ENCODE assay signal across 25 cellular contexts in genomic region chr12:121314441-121314840, GRCh38. TPM values are rescaled to one million over a fixed set of nuclear protein-coding genes. Genes with fewer than 3 reads are reported as not detected.
DNase-seq lines count a peak whose midpoint lies in the region; ATAC-seq and TF ChIP-seq lines count a peak whose summit lies in the region.
"Had no signal": no experiment of that assay in that cellular context is flagged by ENCODE, and none has a peak within 500 bp of the region (broad histone marks: within the 10 kb centered on the region; RNA-seq: fewer than 3 reads in every experiment).

No MANE protein-coding gene starts in this region.

- no peak for ATAC-seq in stimulated activated naive CD8-positive, alpha-beta T cell treated with anti-CD3 and anti-CD28 coated beads, Interleukin-15, Interleukin-2, amounts not matched to agents 100 U/mL and 50 U/mL, for 24 hours
- ATAC-seq in activated B cell treated with CpG ODN at 0.5 μM for 24 hours (ENCODE audit: low read depth) (no peak), upper lobe of right lung (peak; percentile 63), GM19452 (IDR thresholded peaks at IDR 0.05; ENCODE audit: unreplicated experiment) (no peak)
- ATAC-seq: CD8-positive, alpha-beta T cell; left ventricle myocardium superior; Right ventricle myocardium inferior had no signal

- H3K4me1 Mint-ChIP-seq in stimulated activated naive CD8-positive, alpha-beta T cell treated with anti-CD3 and anti-CD28 coated beads, Interleukin-15, Interleukin-2, amounts not matched to agents 100 ng/mL and 50 ng/mL, for 24 hours (ENCODE audit: low read depth) = peaks cover 37% of the 10 kb centered on the region
- peaks cover 7% of the 10 kb centered on the region for H3K4me1 Mint-ChIP-seq in activated B cell treated with CpG ODN at 0.5 μM for 24 hours

- CTCF ChIA-PET in activated B cell treated with CpG ODN at 0.5 μM for 24 hours (lab: Charles Lee) = no interaction called here

- H3K27me3 Mint-ChIP-seq in stimulated activated naive CD8-positive, alpha-beta T cell treated with anti-CD3 and anti-CD28 coated beads, Interleukin-15, Interleukin-2, amounts not matched to agents 100 ng/mL and 50 ng/mL, for 24 hours = no peaks in the 10 kb centered on the region
- no peaks in the 10 kb centered on the region for H3K27me3 Mint-ChIP-seq in activated B cell treated with CpG ODN at 0.5 μM for 24 hours

- POLR2A ChIA-PET in activated B cell treated with CpG ODN at 0.5 μM for 24 hours (lab: Charles Lee) = no interaction called here

- no peaks in the 10 kb centered on the region for H3K27me3 ChIP-seq in upper lobe of right lung
- H3K27me3 ChIP-seq: MG63 had no signal

- intact Hi-C loops in activated B cell treated with CpG ODN at 0.5 μM for 24 hours (cut with micrococcal nuclease) (no loop called here), upper lobe of right lung (cut with DNase I) (no loop called here)

- H3K4me3 ChIP-seq in NB4 (ENCODE audit: low read depth, low read length) = no peak overlapping the region
- no peak overlapping the region for H3K4me3 ChIP-seq in upper lobe of right lung
- H3K4me3 ChIP-seq: MG63, skin epidermis had no signal

- no peak for DNase-seq in stimulated activated naive CD8-positive, alpha-beta T cell treated with anti-CD3 and anti-CD28 coated beads, Interleukin-15, Interleukin-2, amounts not matched to agents 100 U/mL and 50 U/mL, for 24 hours
- DNase-seq in NB4 (ENCODE audit: low read depth) (peak; percentile 85), activated B cell treated with CpG ODN at 0.5 μM for 24 hours (no peak), upper lobe of right lung (no peak), putamen (ENCODE audit: low spot score) (no peak), amniotic stem cell (lab: John Stamatoyannopoulos, UW) (no peak)
- DNase-seq: activated naive CD4-positive, alpha-beta T cell; activated T-cell treated with anti-CD3 and anti-CD28 coated beads for 4 hours; CD8-positive, alpha-beta T cell; cerebellar nuclear complex; DMS153; foreskin fibroblast; GDM1; H9; left ventricle myocardium superior; MG63; NCI-H187; NCI-H526 treated with DMSO at 0.1 percent for 48 hours; stimulated activated CD4-positive, alpha-beta T cell treated with anti-CD3 and anti-CD28 coated beads, Interleukin-1b, Interleukin-23, amount 100 ng/mL, for 48 hours; stimulated activated naive CD4-positive, alpha-beta T cell had no signal

- H3K4me3 Mint-ChIP-seq in stimulated activated naive CD8-positive, alpha-beta T cell treated with anti-CD3 and anti-CD28 coated beads, Interleukin-15, Interleukin-2, amounts not matched to agents 100 ng/mL and 50 ng/mL, for 24 hours = no peak overlapping the region
- H3K4me3 Mint-ChIP-seq in activated B cell treated with CpG ODN at 0.5 μM for 24 hours = no peak overlapping the region
- H3K4me3 Mint-ChIP-seq: CD8-positive, alpha-beta T cell; H9 had no signal

- peaks cover 72% of the 10 kb centered on the region for H3K36me3 Mint-ChIP-seq in stimulated activated naive CD8-positive, alpha-beta T cell treated with anti-CD3 and anti-CD28 coated beads, Interleukin-15, Interleukin-2, amounts not matched to agents 100 ng/mL and 50 ng/mL, for 24 hours (ENCODE audit: low read depth)
- H3K36me3 Mint-ChIP-seq in activated B cell treated with CpG ODN at 0.5 μM for 24 hours (ENCODE audit: low read depth) = peaks cover 68% of the 10 kb centered on the region

- no peaks in the 10 kb centered on the region for H3K4me1 ChIP-seq in upper lobe of right lung

- no peaks in the 10 kb centered on the region for H3K9me3 Mint-ChIP-seq in stimulated activated naive CD8-positive, alpha-beta T cell treated with anti-CD3 and anti-CD28 coated beads, Interleukin-15, Interleukin-2, amounts not matched to agents 100 ng/mL and 50 ng/mL, for 24 hours
- no peaks in the 10 kb centered on the region for H3K9me3 Mint-ChIP-seq in activated B cell treated with CpG ODN at 0.5 μM for 24 hours
- H3K9me3 Mint-ChIP-seq: CD8-positive, alpha-beta T cell; H9 had no signal

- peaks cover 52% of the 10 kb centered on the region for H3K36me3 ChIP-seq in upper lobe of right lung

- no peaks in the 10 kb centered on the region for H3K9me3 ChIP-seq in upper lobe of right lung
- H3K9me3 ChIP-seq: MG63 had no signal

- no peak overlapping the region for H3K27ac ChIP-seq in upper lobe of right lung
- H3K27ac ChIP-seq: skin epidermis, VCaP had no signal

- TF ChIP-seq POLR2A in NB4 (IDR thresholded peaks at IDR 0.05; ENCODE audit: extremely low read depth, insufficient read length) = no peak

- TF ChIP-seq CTCF in NB4 (IDR thresholded peaks at IDR 0.05; ENCODE audit: low read depth, low read length) = no peak
- TF ChIP-seq CTCF in activated B cell treated with CpG ODN at 0.5 μM for 24 hours (IDR thresholded peaks at IDR 0.05) = no peak
- no peak for TF ChIP-seq CTCF in upper lobe of right lung (IDR thresholded peaks at IDR 0.05)

- H3K27ac Mint-ChIP-seq in stimulated activated naive CD8-positive, alpha-beta T cell treated with anti-CD3 and anti-CD28 coated beads, Interleukin-15, Interleukin-2, amounts not matched to agents 100 ng/mL and 50 ng/mL, for 24 hours = peak overlapping the region; percentile 21
- H3K27ac Mint-ChIP-seq in activated B cell treated with CpG ODN at 0.5 μM for 24 hours = peak overlapping the region; percentile 59

RNA-seq across cellular contexts. Expression of gene CAMKK2, which starts 17.9 kb away (rescaled TPM):
- total RNA-seq in activated B cell treated with CpG ODN at 0.5 μM for 24 hours (19.3 and 20.5 TPM in 2 replicates), upper lobe of right lung (39.3 TPM)

RNA-seq across cellular contexts. Expression of gene ANAPC5, which starts 37.8 kb away (rescaled TPM):
- total RNA-seq in activated B cell treated with CpG ODN at 0.5 μM for 24 hours = 116 and 143 TPM in 2 replicates
- 83.8 TPM for total RNA-seq in upper lobe of right lung
